In the genomic region with DNA sequence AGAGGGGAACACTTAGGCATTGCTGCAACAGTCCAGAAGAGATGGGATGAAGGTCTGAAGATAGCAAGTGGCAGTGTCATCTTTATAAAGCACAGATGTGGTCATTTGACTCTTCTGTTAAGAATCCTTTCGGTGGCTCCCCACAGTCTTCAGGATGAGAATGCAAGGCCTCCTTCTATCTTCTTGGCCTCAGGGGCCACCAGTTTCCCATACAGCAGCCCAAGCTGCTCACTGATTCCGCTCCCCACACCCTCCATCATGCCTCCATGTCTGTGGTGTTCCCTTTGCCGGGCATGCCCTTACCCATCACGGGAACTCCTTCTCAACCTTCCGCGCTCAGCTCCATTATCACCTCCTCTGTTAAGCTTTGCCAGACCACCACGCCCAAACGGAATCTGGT, we compare ENCODE assay signal across 1 cellular context.
TF ChIP-seq lines count a peak whose summit lies in the region.

No MANE protein-coding gene starts in this region.

TF ChIP-seq in K562, 482 proteins besides CTCF, POLR2A, EP300 and RAD21:
- TF ChIP-seq, protein P1, sequence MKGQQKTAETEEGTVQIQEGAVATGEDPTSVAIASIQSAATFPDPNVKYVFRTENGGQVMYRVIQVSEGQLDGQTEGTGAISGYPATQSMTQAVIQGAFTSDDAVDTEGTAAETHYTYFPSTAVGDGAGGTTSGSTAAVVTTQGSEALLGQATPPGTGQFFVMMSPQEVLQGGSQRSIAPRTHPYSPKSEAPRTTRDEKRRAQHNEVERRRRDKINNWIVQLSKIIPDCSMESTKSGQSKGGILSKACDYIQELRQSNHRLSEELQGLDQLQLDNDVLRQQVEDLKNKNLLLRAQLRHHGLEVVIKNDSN (CRISPR knock-in tag; IDR thresholded peaks at IDR 0.05): 0 out of 2 replicates have a peak, but pooled peaks have one; percentile 9
- TF ChIP-seq, protein P2, sequence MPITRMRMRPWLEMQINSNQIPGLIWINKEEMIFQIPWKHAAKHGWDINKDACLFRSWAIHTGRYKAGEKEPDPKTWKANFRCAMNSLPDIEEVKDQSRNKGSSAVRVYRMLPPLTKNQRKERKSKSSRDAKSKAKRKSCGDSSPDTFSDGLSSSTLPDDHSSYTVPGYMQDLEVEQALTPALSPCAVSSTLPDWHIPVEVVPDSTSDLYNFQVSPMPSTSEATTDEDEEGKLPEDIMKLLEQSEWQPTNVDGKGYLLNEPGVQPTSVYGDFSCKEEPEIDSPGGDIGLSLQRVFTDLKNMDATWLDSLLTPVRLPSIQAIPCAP (CRISPR knock-in tag; IDR thresholded peaks at IDR 0.05; ENCODE audit: borderline replicate concordance): no peak
